Comparison of ENCODE assay signal across 9 cellular contexts in genomic region chr10:110426294-110427153, GRCh38.
DNase-seq lines count a peak whose midpoint lies in the region; ATAC-seq and TF ChIP-seq lines count a peak whose summit lies in the region.
"Had no signal": no experiment of that assay in that cellular context is flagged by ENCODE, and none has a peak within 500 bp of the region (broad histone marks: within the 10 kb centered on the region; RNA-seq: fewer than 3 reads in every experiment).

No MANE protein-coding gene starts in this region.

- H3K9me3 ChIP-seq in adrenal gland (replicated peaks in 1 of 3): no peaks in the 10 kb centered on the region
- no peaks in the 10 kb centered on the region for H3K9me3 ChIP-seq in lower lobe of right lung

- WGBS in adrenal gland, 4 donors: 63 to 71% (median 68%) methylated on average over 12 of the region's 12 CpGs

- no peak for TF ChIP-seq POLR2A in adrenal gland (IDR thresholded peaks at IDR 0.05)

- H3K27me3 Mint-ChIP-seq in HFFc6 (ENCODE audit: insufficient read depth): no peaks in the 10 kb centered on the region; the same call in none of the 2 replicates

- H3K27me3 ChIP-seq in adrenal gland (no peaks in the 10 kb centered on the region), lower lobe of right lung (ENCODE audit: low read depth) (no peaks in the 10 kb centered on the region), foreskin keratinocyte (no peaks in the 10 kb centered on the region)

- H3K36me3 Mint-ChIP-seq in HFFc6 (ENCODE audit: low read depth): no peaks in the 10 kb centered on the region

- H3K4me3 ChIP-seq in adrenal gland: no peak overlapping the region
- no peak overlapping the region for H3K4me3 ChIP-seq in lower lobe of right lung

- no peaks in the 10 kb centered on the region for H3K9me3 Mint-ChIP-seq in HFFc6

- TF ChIP-seq CTCF in HFFc6 (IDR thresholded peaks at IDR 0.05) (peak; percentile 12; the same call in 1 of the 2 replicates), adrenal gland (IDR thresholded peaks at IDR 0.05) (no peak), lower lobe of right lung (IDR thresholded peaks at IDR 0.05) (no peak), foreskin keratinocyte (conservative IDR thresholded peaks at IDR 0.05) (no peak)

- H3K36me3 ChIP-seq in adrenal gland (replicated peaks in 1 of 2): no peaks in the 10 kb centered on the region
- H3K36me3 ChIP-seq in lower lobe of right lung: no peaks in the 10 kb centered on the region

- peak; percentile 57 for DNase-seq in AG08396 (ENCODE audit: low spot score)
- peak; percentile 84 for DNase-seq in HFFc6
- DNase-seq in adrenal gland: peak in 2 of 7 donors; percentile 14 to 56
- DNase-seq in lower lobe of right lung: no peak
- no peak for DNase-seq in C1 segment of cervical spinal cord (lab: John Stamatoyannopoulos, UW)
- no peak for DNase-seq in foreskin keratinocyte
- DNase-seq in activated CD4-positive, alpha-beta T cell treated with anti-CD3 and anti-CD28 coated beads, Interleukin-2, amount 50 U/mL, for 4 hours: no peak
- DNase-seq: NCI-H2029 had no signal

- intact Hi-C loops in adrenal gland (cut with DNase I): no loop called here
- intact Hi-C loops in lower lobe of right lung (cut with DNase I): no loop called here

- H3K4me1 ChIP-seq in adrenal gland (replicated peaks in 1 of 2): peaks cover 0 to 4% of the 10 kb centered on the region in 2 donors
- H3K4me1 ChIP-seq in lower lobe of right lung: peaks cover 31% of the 10 kb centered on the region
- peaks cover 6% of the 10 kb centered on the region for H3K4me1 ChIP-seq in foreskin keratinocyte

- peak overlapping the region; percentile 59 for H3K4me3 Mint-ChIP-seq in HFFc6

- H3K27ac ChIP-seq in adrenal gland: peak overlapping the region in 4 of 5 donors; percentile 34 to 83 (median 54)
- H3K27ac ChIP-seq in lower lobe of right lung: no peak overlapping the region
- H3K27ac ChIP-seq in foreskin keratinocyte: no peak overlapping the region

- peaks cover 64% of the 10 kb centered on the region for H3K4me1 Mint-ChIP-seq in HFFc6 (ENCODE audit: low read depth)

- H3K27ac Mint-ChIP-seq in HFFc6: peak overlapping the region; percentile 95

- ATAC-seq in lower lobe of right lung: peak; percentile 8 to 35
- ATAC-seq in HG03280 (IDR thresholded peaks at IDR 0.05; ENCODE audit: unreplicated experiment): no peak
- ATAC-seq in foreskin keratinocyte: no peak

Comparison
In these comparisons a context has a peak if more than half of its experiments do, and no peak if none do; other contexts are left out.
1. DNase-seq: peak in AG08396 (single experiment) and HFFc6 (single experiment); none in lower lobe of right lung (single experiment), C1 segment of cervical spinal cord (0 of 14), foreskin keratinocyte (0 of 2) and activated CD4-positive, alpha-beta T cell treated with anti-CD3 and anti-CD28 coated beads, Interleukin-2, amount 50 U/mL, for 4 hours (0 of 2).
2. H3K27ac ChIP-seq: peak in adrenal gland (4 of 5); none in lower lobe of right lung (single experiment) and foreskin keratinocyte (single experiment).
3. ATAC-seq: peak in lower lobe of right lung (2 of 2); none in HG03280 (single experiment) and foreskin keratinocyte (single experiment).